ENCODE assay signal across 1 cellular context in genomic region chr5:145946112-145946861, GRCh38.
TF ChIP-seq lines count a peak whose summit lies in the region.

No MANE protein-coding gene starts in this region.

TF ChIP-seq in GM23338, 12 proteins besides CTCF, POLR2A, EP300 and RAD21 (continued from another document):
- TF ChIP-seq, protein P1, sequence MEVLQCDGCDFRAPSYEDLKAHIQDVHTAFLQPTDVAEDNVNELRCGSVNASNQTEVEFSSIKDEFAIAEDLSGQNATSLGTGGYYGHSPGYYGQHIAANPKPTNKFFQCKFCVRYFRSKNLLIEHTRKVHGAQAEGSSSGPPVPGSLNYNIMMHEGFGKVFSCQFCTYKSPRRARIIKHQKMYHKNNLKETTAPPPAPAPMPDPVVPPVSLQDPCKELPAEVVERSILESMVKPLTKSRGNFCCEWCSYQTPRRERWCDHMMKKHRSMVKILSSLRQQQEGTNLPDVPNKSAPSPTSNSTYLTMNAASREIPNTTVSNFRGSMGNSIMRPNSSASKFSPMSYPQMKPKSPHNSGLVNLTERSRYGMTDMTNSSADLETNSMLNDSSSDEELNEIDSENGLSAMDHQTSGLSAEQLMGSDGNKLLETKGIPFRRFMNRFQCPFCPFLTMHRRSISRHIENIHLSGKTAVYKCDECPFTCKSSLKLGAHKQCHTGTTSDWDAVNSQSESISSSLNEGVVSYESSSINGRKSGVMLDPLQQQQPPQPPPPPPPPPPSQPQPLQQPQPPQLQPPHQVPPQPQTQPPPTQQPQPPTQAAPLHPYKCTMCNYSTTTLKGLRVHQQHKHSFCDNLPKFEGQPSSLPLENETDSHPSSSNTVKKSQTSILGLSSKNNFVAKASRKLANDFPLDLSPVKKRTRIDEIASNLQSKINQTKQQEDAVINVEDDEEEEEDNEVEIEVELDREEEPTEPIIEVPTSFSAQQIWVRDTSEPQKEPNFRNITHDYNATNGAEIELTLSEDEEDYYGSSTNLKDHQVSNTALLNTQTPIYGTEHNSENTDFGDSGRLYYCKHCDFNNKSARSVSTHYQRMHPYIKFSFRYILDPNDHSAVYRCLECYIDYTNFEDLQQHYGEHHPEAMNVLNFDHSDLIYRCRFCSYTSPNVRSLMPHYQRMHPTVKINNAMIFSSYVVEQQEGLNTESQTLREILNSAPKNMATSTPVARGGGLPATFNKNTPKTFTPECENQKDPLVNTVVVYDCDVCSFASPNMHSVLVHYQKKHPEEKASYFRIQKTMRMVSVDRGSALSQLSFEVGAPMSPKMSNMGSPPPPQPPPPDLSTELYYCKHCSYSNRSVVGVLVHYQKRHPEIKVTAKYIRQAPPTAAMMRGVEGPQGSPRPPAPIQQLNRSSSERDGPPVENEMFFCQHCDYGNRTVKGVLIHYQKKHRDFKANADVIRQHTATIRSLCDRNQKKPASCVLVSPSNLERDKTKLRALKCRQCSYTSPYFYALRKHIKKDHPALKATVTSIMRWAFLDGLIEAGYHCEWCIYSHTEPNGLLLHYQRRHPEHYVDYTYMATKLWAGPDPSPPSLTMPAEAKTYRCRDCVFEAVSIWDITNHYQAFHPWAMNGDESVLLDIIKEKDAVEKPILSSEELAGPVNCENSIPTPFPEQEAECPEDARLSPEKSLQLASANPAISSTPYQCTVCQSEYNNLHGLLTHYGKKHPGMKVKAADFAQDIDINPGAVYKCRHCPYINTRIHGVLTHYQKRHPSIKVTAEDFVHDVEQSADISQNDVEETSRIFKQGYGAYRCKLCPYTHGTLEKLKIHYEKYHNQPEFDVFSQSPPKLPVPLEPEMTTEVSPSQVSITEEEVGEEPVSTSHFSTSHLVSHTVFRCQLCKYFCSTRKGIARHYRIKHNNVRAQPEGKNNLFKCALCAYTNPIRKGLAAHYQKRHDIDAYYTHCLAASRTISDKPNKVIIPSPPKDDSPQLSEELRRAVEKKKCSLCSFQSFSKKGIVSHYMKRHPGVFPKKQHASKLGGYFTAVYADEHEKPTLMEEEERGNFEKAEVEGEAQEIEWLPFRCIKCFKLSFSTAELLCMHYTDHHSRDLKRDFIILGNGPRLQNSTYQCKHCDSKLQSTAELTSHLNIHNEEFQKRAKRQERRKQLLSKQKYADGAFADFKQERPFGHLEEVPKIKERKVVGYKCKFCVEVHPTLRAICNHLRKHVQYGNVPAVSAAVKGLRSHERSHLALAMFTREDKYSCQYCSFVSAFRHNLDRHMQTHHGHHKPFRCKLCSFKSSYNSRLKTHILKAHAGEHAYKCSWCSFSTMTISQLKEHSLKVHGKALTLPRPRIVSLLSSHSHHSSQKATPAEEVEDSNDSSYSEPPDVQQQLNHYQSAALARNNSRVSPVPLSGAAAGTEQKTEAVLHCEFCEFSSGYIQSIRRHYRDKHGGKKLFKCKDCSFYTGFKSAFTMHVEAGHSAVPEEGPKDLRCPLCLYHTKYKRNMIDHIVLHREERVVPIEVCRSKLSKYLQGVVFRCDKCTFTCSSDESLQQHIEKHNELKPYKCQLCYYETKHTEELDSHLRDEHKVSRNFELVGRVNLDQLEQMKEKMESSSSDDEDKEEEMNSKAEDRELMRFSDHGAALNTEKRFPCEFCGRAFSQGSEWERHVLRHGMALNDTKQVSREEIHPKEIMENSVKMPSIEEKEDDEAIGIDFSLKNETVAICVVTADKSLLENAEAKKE (CRISPR knock-in tag; IDR thresholded peaks at IDR 0.05), result no peak
- no peak for TF ChIP-seq ZNF331 (CRISPR knock-in tag; IDR thresholded peaks at IDR 0.05; ENCODE audit: low read depth)
- TF ChIP-seq CREB1 (CRISPR knock-in tag; IDR thresholded peaks at IDR 0.05; ENCODE audit: low read depth), result no peak
- TF ChIP-seq, protein P2, sequence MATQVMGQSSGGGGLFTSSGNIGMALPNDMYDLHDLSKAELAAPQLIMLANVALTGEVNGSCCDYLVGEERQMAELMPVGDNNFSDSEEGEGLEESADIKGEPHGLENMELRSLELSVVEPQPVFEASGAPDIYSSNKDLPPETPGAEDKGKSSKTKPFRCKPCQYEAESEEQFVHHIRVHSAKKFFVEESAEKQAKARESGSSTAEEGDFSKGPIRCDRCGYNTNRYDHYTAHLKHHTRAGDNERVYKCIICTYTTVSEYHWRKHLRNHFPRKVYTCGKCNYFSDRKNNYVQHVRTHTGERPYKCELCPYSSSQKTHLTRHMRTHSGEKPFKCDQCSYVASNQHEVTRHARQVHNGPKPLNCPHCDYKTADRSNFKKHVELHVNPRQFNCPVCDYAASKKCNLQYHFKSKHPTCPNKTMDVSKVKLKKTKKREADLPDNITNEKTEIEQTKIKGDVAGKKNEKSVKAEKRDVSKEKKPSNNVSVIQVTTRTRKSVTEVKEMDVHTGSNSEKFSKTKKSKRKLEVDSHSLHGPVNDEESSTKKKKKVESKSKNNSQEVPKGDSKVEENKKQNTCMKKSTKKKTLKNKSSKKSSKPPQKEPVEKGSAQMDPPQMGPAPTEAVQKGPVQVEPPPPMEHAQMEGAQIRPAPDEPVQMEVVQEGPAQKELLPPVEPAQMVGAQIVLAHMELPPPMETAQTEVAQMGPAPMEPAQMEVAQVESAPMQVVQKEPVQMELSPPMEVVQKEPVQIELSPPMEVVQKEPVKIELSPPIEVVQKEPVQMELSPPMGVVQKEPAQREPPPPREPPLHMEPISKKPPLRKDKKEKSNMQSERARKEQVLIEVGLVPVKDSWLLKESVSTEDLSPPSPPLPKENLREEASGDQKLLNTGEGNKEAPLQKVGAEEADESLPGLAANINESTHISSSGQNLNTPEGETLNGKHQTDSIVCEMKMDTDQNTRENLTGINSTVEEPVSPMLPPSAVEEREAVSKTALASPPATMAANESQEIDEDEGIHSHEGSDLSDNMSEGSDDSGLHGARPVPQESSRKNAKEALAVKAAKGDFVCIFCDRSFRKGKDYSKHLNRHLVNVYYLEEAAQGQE (IDR thresholded peaks at IDR 0.05; ENCODE audit: unreplicated experiment), result no peak
- TF ChIP-seq NANOG (IDR thresholded peaks at IDR 0.05; ENCODE audit: borderline replicate concordance), result no peak
- TF ChIP-seq STAT1 (IDR thresholded peaks at IDR 0.05; ENCODE audit: unreplicated experiment), result no peak
- TF ChIP-seq ZNF114 (CRISPR knock-in tag; IDR thresholded peaks at IDR 0.05), result no peak
- TF ChIP-seq, protein P3, sequence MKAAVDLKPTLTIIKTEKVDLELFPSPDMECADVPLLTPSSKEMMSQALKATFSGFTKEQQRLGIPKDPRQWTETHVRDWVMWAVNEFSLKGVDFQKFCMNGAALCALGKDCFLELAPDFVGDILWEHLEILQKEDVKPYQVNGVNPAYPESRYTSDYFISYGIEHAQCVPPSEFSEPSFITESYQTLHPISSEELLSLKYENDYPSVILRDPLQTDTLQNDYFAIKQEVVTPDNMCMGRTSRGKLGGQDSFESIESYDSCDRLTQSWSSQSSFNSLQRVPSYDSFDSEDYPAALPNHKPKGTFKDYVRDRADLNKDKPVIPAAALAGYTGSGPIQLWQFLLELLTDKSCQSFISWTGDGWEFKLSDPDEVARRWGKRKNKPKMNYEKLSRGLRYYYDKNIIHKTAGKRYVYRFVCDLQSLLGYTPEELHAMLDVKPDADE (IDR thresholded peaks at IDR 0.05), result no peak
